In the genomic region with DNA sequence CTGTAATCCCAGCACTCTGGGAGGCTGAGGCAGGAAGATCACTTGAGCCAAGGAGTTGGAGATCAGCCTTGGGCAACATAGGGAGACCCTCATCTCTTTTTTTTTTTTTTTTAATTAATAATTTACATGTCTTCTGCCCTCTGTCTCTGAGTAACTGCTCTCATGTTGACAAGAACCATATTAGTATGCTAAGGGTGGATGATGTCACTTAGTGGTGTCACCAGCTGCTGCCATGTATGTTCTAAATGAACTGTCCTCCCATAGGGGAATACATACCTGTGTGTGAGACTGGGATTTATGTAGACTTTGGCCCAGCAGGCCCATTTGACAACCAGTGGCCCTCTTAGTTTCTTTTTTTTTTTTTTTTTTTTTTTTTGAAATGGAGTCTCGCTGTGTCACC, we compare ENCODE assay signal across 15 cellular contexts.
"Had no signal": no experiment of that assay in that cellular context is flagged by ENCODE, and none has a peak within 500 bp of the region (broad histone marks: within the 10 kb centered on the region; RNA-seq: fewer than 3 reads in every experiment).

No MANE protein-coding gene starts in this region.

- H3K36me3 ChIP-seq: esophagus muscularis mucosa, thoracic aorta had no signal

- H3K9me3 Mint-ChIP-seq: activated CD4-positive, alpha-beta memory T cell treated with anti-CD3 and anti-CD28 coated beads, Interleukin-2, amount 10 ng/mL, durations not matched to agents 7 days and 5 days; activated naive CD8-positive, alpha-beta T cell treated with anti-CD3 and anti-CD28 coated beads, Interleukin-2, amount 10 ng/mL, durations not matched to agents 7 days and 5 days; natural killer cell treated with Interleukin-12 subunit alpha and Interleukin-12 subunit beta and Interleukin-15 and Interleukin-18, amount 100 ng/mL, for 72 hours had no signal

- H3K4me1 ChIP-seq: ascending aorta had no signal

- H3K36me3 Mint-ChIP-seq: natural killer cell treated with Interleukin-12 subunit alpha and Interleukin-12 subunit beta and Interleukin-15 and Interleukin-18, amount 100 ng/mL, for 72 hours had no signal

- H3K9me3 ChIP-seq: ascending aorta, esophagus muscularis mucosa, heart right ventricle, stomach, thoracic aorta had no signal

- H3K4me3 Mint-ChIP-seq: activated CD4-positive, alpha-beta memory T cell treated with anti-CD3 and anti-CD28 coated beads, Interleukin-2, amount 10 ng/mL, durations not matched to agents 7 days and 5 days; activated naive CD8-positive, alpha-beta T cell treated with anti-CD3 and anti-CD28 coated beads, Interleukin-2, amount 10 ng/mL, durations not matched to agents 7 days and 5 days; natural killer cell treated with Interleukin-12 subunit alpha and Interleukin-12 subunit beta and Interleukin-15 and Interleukin-18, amount 100 ng/mL, for 72 hours had no signal

- H3K27me3 Mint-ChIP-seq: activated CD4-positive, alpha-beta memory T cell treated with anti-CD3 and anti-CD28 coated beads, Interleukin-2, amount 10 ng/mL, durations not matched to agents 7 days and 5 days; activated naive CD8-positive, alpha-beta T cell treated with anti-CD3 and anti-CD28 coated beads, Interleukin-2, amount 10 ng/mL, durations not matched to agents 7 days and 5 days; natural killer cell treated with Interleukin-12 subunit alpha and Interleukin-12 subunit beta and Interleukin-15 and Interleukin-18, amount 100 ng/mL, for 72 hours had no signal

- H3K4me3 ChIP-seq: ascending aorta, esophagus muscularis mucosa, heart right ventricle, stomach, thoracic aorta had no signal

- H3K27me3 ChIP-seq: ascending aorta, esophagus muscularis mucosa, heart right ventricle, stomach had no signal

- DNase-seq: activated CD4-positive, alpha-beta memory T cell treated with anti-CD3 and anti-CD28 coated beads, Interleukin-2, amount 10 ng/mL, durations not matched to agents 7 days and 5 days; activated CD4-positive, alpha-beta T cell treated with anti-CD3 and anti-CD28 coated beads for 1 hour; activated CD8-positive, alpha-beta memory T cell treated with anti-CD3 and anti-CD28 coated beads, Interleukin-2, amount 50 U/mL, for 48 hours; activated naive CD8-positive, alpha-beta T cell treated with anti-CD3 and anti-CD28 coated beads, Interleukin-2, amount 10 ng/mL, durations not matched to agents 7 days and 5 days; foreskin melanocyte; heart right ventricle; mammary epithelial cell; occipital lobe; stimulated activated CD4-positive, alpha-beta T cell treated with anti-CD3 and anti-CD28 coated beads, Interleukin-2, amount 100 ng/mL, for 48 hours; stomach had no signal

- ATAC-seq: heart right ventricle; left lobe of liver; natural killer cell treated with Interleukin-12 subunit alpha and Interleukin-12 subunit beta and Interleukin-15 and Interleukin-18, amount 100 ng/mL, for 72 hours had no signal

- H3K27ac ChIP-seq: ascending aorta, esophagus muscularis mucosa, heart right ventricle, thoracic aorta had no signal

- H3K27ac Mint-ChIP-seq: activated CD4-positive, alpha-beta memory T cell treated with anti-CD3 and anti-CD28 coated beads, Interleukin-2, amount 10 ng/mL, durations not matched to agents 7 days and 5 days; activated naive CD8-positive, alpha-beta T cell treated with anti-CD3 and anti-CD28 coated beads, Interleukin-2, amount 10 ng/mL, durations not matched to agents 7 days and 5 days; natural killer cell treated with Interleukin-12 subunit alpha and Interleukin-12 subunit beta and Interleukin-15 and Interleukin-18, amount 100 ng/mL, for 72 hours had no signal
